1 cellular context compared by ENCODE assay signal in genomic region chr19:980133-980998, GRCh38.
A peak's percentile ranks its signal among the peaks of the same experiment; 100 is the strongest.
TF ChIP-seq lines count a peak whose summit lies in the region.

No MANE protein-coding gene starts in this region.

TF ChIP-seq in HepG2, 621 proteins besides CTCF, POLR2A, EP300 and RAD21 (continued from another document and continues in another):
- TF ChIP-seq PHF21A (CRISPR knock-in tag; IDR thresholded peaks at IDR 0.05) (peak; percentile 83), GFI1 (CRISPR knock-in tag; IDR thresholded peaks at IDR 0.05; ENCODE audit: borderline replicate concordance) (peak; percentile 14; the same call in 1 of the 2 replicates), ZNF329 (CRISPR knock-in tag; IDR thresholded peaks at IDR 0.05; ENCODE audit: low read depth) (0 out of 2 replicates have a peak, but pooled peaks have one; percentile 41), HDAC1 (CRISPR knock-in tag; IDR thresholded peaks at IDR 0.05) (peak; percentile 91), KLF16 (CRISPR knock-in tag; IDR thresholded peaks at IDR 0.05) (peak in 1 of 2 experiments; percentile 86; a peak in 2 of 4 replicates), ZNF790 (CRISPR knock-in tag; IDR thresholded peaks at IDR 0.05; ENCODE audit: borderline replicate concordance) (peak; percentile 57; the same call in 1 of the 2 replicates), ZBTB20 (CRISPR knock-in tag; IDR thresholded peaks at IDR 0.05; ENCODE audit: borderline replicate concordance, low read depth) (no peak), CEBPG (CRISPR knock-in tag; IDR thresholded peaks at IDR 0.05) (peak; percentile 56; the same call in 1 of the 2 replicates), ZNF567 (CRISPR knock-in tag; IDR thresholded peaks at IDR 0.05; ENCODE audit: borderline replicate concordance) (no peak), SALL2 (CRISPR knock-in tag; IDR thresholded peaks at IDR 0.05) (no peak), ZBTB8A (CRISPR knock-in tag; IDR thresholded peaks at IDR 0.05; ENCODE audit: borderline replicate concordance, low read depth) (no peak), ZNF770 (CRISPR knock-in tag; IDR thresholded peaks at IDR 0.05) (peak; percentile 84), ZNF414 (CRISPR knock-in tag; IDR thresholded peaks at IDR 0.05) (0 out of 2 replicates have a peak, but pooled peaks have one; percentile 52), FOSL1 (CRISPR knock-in tag; IDR thresholded peaks at IDR 0.05; ENCODE audit: borderline replicate concordance) (no peak), GABPA (IDR thresholded peaks at IDR 0.05; ENCODE audit: low read depth, low read length) (peak; percentile 20; the same call in 1 of the 2 replicates), GABPA (CRISPR knock-in tag; IDR thresholded peaks at IDR 0.05; ENCODE audit: low read depth) (peak; percentile 68), ZNF256 (CRISPR knock-in tag; conservative IDR thresholded peaks at IDR 0.05) (no peak), ZNF598 (CRISPR knock-in tag; IDR thresholded peaks at IDR 0.05; ENCODE audit: borderline replicate concordance) (0 out of 2 replicates have a peak, but pooled peaks have one; percentile 51), TFDP1 (CRISPR knock-in tag; IDR thresholded peaks at IDR 0.05; ENCODE audit: borderline replicate concordance) (peak; percentile 64; the same call in 1 of the 2 replicates), MLX (CRISPR knock-in tag; IDR thresholded peaks at IDR 0.05) (peak; percentile 83), ZBTB4 (CRISPR knock-in tag; IDR thresholded peaks at IDR 0.05; ENCODE audit: borderline replicate concordance) (peak; percentile 94), MYNN (CRISPR knock-in tag; IDR thresholded peaks at IDR 0.05; ENCODE audit: low read depth) (0 out of 2 replicates have a peak, but pooled peaks have one; percentile 27), YEATS2 (CRISPR knock-in tag; IDR thresholded peaks at IDR 0.05; ENCODE audit: borderline replicate concordance) (peak; percentile 73; the same call in 1 of the 2 replicates), ZSCAN25 (CRISPR knock-in tag; IDR thresholded peaks at IDR 0.05) (peak; percentile 53; the same call in 1 of the 2 replicates), ZNF615 (CRISPR knock-in tag; IDR thresholded peaks at IDR 0.05; ENCODE audit: borderline replicate concordance) (no peak), FOXP4 (CRISPR knock-in tag; IDR thresholded peaks at IDR 0.05) (peak; percentile 63), ZNF549 (CRISPR knock-in tag; IDR thresholded peaks at IDR 0.05) (no peak)
- TF ChIP-seq, protein P1, sequence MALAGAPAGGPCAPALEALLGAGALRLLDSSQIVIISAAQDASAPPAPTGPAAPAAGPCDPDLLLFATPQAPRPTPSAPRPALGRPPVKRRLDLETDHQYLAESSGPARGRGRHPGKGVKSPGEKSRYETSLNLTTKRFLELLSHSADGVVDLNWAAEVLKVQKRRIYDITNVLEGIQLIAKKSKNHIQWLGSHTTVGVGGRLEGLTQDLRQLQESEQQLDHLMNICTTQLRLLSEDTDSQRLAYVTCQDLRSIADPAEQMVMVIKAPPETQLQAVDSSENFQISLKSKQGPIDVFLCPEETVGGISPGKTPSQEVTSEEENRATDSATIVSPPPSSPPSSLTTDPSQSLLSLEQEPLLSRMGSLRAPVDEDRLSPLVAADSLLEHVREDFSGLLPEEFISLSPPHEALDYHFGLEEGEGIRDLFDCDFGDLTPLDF (CRISPR knock-in tag; IDR thresholded peaks at IDR 0.05) = peak; percentile 49; the same call in 1 of the 2 replicates
- TF ChIP-seq, protein P2, sequence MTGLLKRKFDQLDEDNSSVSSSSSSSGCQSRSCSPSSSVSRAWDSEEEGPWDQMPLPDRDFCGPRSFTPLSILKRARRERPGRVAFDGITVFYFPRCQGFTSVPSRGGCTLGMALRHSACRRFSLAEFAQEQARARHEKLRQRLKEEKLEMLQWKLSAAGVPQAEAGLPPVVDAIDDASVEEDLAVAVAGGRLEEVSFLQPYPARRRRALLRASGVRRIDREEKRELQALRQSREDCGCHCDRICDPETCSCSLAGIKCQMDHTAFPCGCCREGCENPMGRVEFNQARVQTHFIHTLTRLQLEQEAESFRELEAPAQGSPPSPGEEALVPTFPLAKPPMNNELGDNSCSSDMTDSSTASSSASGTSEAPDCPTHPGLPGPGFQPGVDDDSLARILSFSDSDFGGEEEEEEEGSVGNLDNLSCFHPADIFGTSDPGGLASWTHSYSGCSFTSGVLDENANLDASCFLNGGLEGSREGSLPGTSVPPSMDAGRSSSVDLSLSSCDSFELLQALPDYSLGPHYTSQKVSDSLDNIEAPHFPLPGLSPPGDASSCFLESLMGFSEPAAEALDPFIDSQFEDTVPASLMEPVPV (CRISPR knock-in tag; IDR thresholded peaks at IDR 0.05) = peak; percentile 66
- TF ChIP-seq, protein P3, sequence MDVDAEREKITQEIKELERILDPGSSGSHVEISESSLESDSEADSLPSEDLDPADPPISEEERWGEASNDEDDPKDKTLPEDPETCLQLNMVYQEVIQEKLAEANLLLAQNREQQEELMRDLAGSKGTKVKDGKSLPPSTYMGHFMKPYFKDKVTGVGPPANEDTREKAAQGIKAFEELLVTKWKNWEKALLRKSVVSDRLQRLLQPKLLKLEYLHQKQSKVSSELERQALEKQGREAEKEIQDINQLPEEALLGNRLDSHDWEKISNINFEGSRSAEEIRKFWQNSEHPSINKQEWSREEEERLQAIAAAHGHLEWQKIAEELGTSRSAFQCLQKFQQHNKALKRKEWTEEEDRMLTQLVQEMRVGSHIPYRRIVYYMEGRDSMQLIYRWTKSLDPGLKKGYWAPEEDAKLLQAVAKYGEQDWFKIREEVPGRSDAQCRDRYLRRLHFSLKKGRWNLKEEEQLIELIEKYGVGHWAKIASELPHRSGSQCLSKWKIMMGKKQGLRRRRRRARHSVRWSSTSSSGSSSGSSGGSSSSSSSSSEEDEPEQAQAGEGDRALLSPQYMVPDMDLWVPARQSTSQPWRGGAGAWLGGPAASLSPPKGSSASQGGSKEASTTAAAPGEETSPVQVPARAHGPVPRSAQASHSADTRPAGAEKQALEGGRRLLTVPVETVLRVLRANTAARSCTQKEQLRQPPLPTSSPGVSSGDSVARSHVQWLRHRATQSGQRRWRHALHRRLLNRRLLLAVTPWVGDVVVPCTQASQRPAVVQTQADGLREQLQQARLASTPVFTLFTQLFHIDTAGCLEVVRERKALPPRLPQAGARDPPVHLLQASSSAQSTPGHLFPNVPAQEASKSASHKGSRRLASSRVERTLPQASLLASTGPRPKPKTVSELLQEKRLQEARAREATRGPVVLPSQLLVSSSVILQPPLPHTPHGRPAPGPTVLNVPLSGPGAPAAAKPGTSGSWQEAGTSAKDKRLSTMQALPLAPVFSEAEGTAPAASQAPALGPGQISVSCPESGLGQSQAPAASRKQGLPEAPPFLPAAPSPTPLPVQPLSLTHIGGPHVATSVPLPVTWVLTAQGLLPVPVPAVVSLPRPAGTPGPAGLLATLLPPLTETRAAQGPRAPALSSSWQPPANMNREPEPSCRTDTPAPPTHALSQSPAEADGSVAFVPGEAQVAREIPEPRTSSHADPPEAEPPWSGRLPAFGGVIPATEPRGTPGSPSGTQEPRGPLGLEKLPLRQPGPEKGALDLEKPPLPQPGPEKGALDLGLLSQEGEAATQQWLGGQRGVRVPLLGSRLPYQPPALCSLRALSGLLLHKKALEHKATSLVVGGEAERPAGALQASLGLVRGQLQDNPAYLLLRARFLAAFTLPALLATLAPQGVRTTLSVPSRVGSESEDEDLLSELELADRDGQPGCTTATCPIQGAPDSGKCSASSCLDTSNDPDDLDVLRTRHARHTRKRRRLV (CRISPR knock-in tag; IDR thresholded peaks at IDR 0.05) = 0 out of 2 replicates have a peak, but pooled peaks have one; percentile 51
